ENCODE assay signal across 22 cellular contexts in the genomic region with DNA sequence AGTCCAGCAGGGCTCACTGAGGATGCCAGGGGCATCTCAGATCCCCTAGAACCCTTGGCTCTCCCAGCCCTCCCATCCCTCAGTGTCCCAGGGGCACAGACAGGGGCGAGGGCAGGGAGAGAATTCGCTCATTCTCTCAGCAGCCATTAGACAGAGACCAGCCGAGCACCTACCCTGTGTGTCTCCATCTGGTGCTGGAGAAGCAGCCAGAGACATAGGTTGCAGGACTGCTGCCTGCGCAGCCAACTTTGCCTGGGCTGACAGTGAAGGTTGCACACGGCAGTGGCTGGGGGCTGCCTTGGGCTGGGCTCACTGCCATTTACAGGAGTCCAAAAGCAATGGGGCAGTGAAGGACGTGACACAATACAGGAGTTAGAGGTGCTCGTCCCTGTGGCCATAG.
"Had no signal": no experiment of that assay in that cellular context is flagged by ENCODE, and none has a peak within 500 bp of the region (broad histone marks: within the 10 kb centered on the region; RNA-seq: fewer than 3 reads in every experiment).

No MANE protein-coding gene starts in this region.

- H3K4me1 ChIP-seq: gastrocnemius medialis, prostate gland, right atrium auricular region, tibial artery, uterus had no signal

- H3K36me3 ChIP-seq: gastrocnemius medialis, prostate gland, right atrium auricular region, stomach, tibial artery, uterus had no signal

- H3K27ac ChIP-seq: gastrocnemius medialis, prostate gland, right atrium auricular region, stomach, testis, tibial artery, uterus had no signal

- DNase-seq: cortex of kidney; effector memory CD8-positive, alpha-beta T cell; gastrocnemius medialis; head of caudate nucleus; natural killer cell; stimulated activated CD4-positive, alpha-beta T cell treated with anti-CD3 and anti-CD28 coated beads, Interleukin-12 subunit alpha, Interleukin-12 subunit beta, amount 100 ng/mL, for 4 hours; stimulated activated CD4-positive, alpha-beta T cell treated with anti-CD3 and anti-CD28 coated beads, Interleukin-1b, Interleukin-23, amount 100 ng/mL, for 48 hours; stimulated activated CD4-positive, alpha-beta T cell treated with anti-CD3 and anti-CD28 coated beads, Interleukin-4, amount 100 ng/mL, for 1 hour; stimulated activated CD8-positive, alpha-beta memory T cell treated with anti-CD3 and anti-CD28 coated beads, Interleukin-4, amount 100 ng/mL, for 48 hours; stimulated activated naive CD4-positive, alpha-beta T cell; stomach; testis; tibial artery; uterus had no signal

- ATAC-seq: effector memory CD8-positive, alpha-beta T cell; gastrocnemius medialis; left lobe of liver; natural killer cell; sciatic nerve had no signal

- H3K9me3 Mint-ChIP-seq: natural killer cell, type B pancreatic cell had no signal

- H3K36me3 Mint-ChIP-seq: memory B cell, natural killer cell, type B pancreatic cell had no signal

- H3K4me2 ChIP-seq: smooth muscle cell had no signal

- H3K4me1 Mint-ChIP-seq: memory B cell, natural killer cell had no signal

- H3K27me3 ChIP-seq: right atrium auricular region, testis, uterus had no signal

- H3K27ac Mint-ChIP-seq: effector memory CD8-positive, alpha-beta T cell; memory B cell; natural killer cell; type B pancreatic cell had no signal

- H3K9me3 ChIP-seq: gastrocnemius medialis, prostate gland, right atrium auricular region, testis, uterus had no signal

- H3K4me3 ChIP-seq: gastrocnemius medialis, lung, prostate gland, right atrium auricular region, smooth muscle cell, stomach, testis, tibial artery, uterus had no signal

- H3K4me3 Mint-ChIP-seq: effector memory CD8-positive, alpha-beta T cell; memory B cell; natural killer cell; type B pancreatic cell had no signal
